Comparison of ENCODE assay signal across 36 cellular contexts in genomic region chr20:13831476-13831875, GRCh38.
"Had no signal": no experiment of that assay in that cellular context is flagged by ENCODE, and none has a peak within 500 bp of the region (broad histone marks: within the 10 kb centered on the region; RNA-seq: fewer than 3 reads in every experiment).

No MANE protein-coding gene starts in this region.

- H3K4me3 ChIP-seq: ascending aorta, cardiac muscle cell had no signal

- H3K9me3 Mint-ChIP-seq: activated B cell treated with CpG ODN at 0.5 μM for 24 hours; activated CD4-positive, alpha-beta T cell treated with anti-CD3 and anti-CD28 coated beads, Interleukin-2, amount 10 ng/mL, durations not matched to agents 24 days and 14 days; activated CD8-positive, alpha-beta T cell treated with anti-CD3 and anti-CD28 coated beads for 36 hours; activated naive CD8-positive, alpha-beta T cell treated with anti-CD3 and anti-CD28 coated beads, Interleukin-2, amount 10 ng/mL, durations not matched to agents 7 days and 5 days; activated naive CD8-positive, alpha-beta T cell treated with anti-CD3 and anti-CD28 coated beads, Interleukin-2, amount 50 U/mL, for 24 hours; activated T-helper 1 cell treated with anti-CD3 and anti-CD28 coated beads, Interleukin-12 subunit alpha, Interleukin-12 subunit beta, Interleukin-2, Interleukin-4 antibody, amounts not matched to agents 30 ng/mL and 10 ng/mL and 1 ng/mL, durations not matched to agents 14 hours and 24 hours and 36 hours; activated T-helper 17 cell treated with anti-CD3 and anti-CD28 coated beads, Interleukin-2, amount 50 U/mL, for 72 hours; central memory CD8-positive, alpha-beta T cell; T-helper 1 cell treated with Interleukin-12 subunit alpha and Interleukin-12 subunit beta and Interleukin-4 antibody, amounts not matched to agents 30 μg/mL and 1 μg/mL, for 36 hours; T-helper 2 cell treated with Interferon-gamma antibody and Interleukin-4, amounts not matched to agents 5 μg/mL and 100 μg/mL, for 36 hours had no signal

- H3K27ac ChIP-seq: ascending aorta, cardiac muscle cell, VCaP had no signal

- H3K36me3 Mint-ChIP-seq: activated CD4-positive, alpha-beta memory T cell treated with anti-CD3 and anti-CD28 coated beads for 36 hours; activated naive CD4-positive, alpha-beta T cell treated with anti-CD3 and anti-CD28 coated beads, Interleukin-2, amount 50 U/mL, for 24 hours; activated naive CD8-positive, alpha-beta T cell; activated naive CD8-positive, alpha-beta T cell treated with anti-CD3 and anti-CD28 coated beads, Interleukin-2, amount 10 ng/mL, durations not matched to agents 7 days and 5 days; brain had no signal

- DNase-seq: activated B cell treated with CpG ODN at 0.5 μM for 24 hours; activated CD4-positive, alpha-beta memory T cell treated with anti-CD3 and anti-CD28 coated beads for 36 hours; activated CD4-positive, alpha-beta T cell treated with anti-CD3 and anti-CD28 coated beads for 4 hours; activated CD4-positive, alpha-beta T cell treated with anti-CD3 and anti-CD28 coated beads, Interleukin-2, amount 10 ng/mL, durations not matched to agents 24 days and 14 days; activated CD4-positive, alpha-beta T cell treated with anti-CD3 and anti-CD28 coated beads, Interleukin-2, amount 50 U/mL, for 1 hour; activated CD4-positive, alpha-beta T cell treated with anti-CD3 and anti-CD28 coated beads, Interleukin-2, amount 50 U/mL, for 4 hours; activated CD4-positive, CD25-positive, alpha-beta regulatory T cell treated with anti-CD3 and anti-CD28 coated beads, Interleukin-2, amount 50 U/mL, for 72 hours; activated CD8-positive, alpha-beta memory T cell treated with anti-CD3 and anti-CD28 coated beads, Interleukin-2, amount 50 U/mL, for 4 hours; activated CD8-positive, alpha-beta T cell treated with anti-CD3 and anti-CD28 coated beads for 36 hours; activated effector memory CD4-positive, alpha-beta T cell treated with anti-CD3 and anti-CD28 coated beads, Interleukin-2, amount 50 U/mL, for 16 hours; activated gamma-delta T cell treated with Interleukin-2 at 50 U/mL for 16 hours; activated naive CD4-positive, alpha-beta T cell; activated naive CD4-positive, alpha-beta T cell treated with anti-CD3 and anti-CD28 coated beads for 36 hours; activated naive CD8-positive, alpha-beta T cell treated with anti-CD3 and anti-CD28 coated beads, Interleukin-2, amount 10 ng/mL, durations not matched to agents 7 days and 5 days; activated naive CD8-positive, alpha-beta T cell treated with anti-CD3 and anti-CD28 coated beads, Interleukin-2, amount 50 U/mL, for 24 hours; activated T-cell treated with anti-CD3 and anti-CD28 coated beads for 4 hours; activated T-cell treated with anti-CD3 and anti-CD28 coated beads, Interleukin-2, amount 50 U/mL, for 1 hour; activated T-cell treated with anti-CD3 and anti-CD28 coated beads, Interleukin-2, amount 50 U/mL, for 4 hours; activated T-cell treated with anti-CD3 and anti-CD28 coated beads, Interleukin-2, amount 50 U/mL, for 72 hours; amygdala; anterior cingulate cortex; caudate nucleus; cerebellar nuclear complex; T-helper 2 cell; T-helper 9 cell had no signal

- H3K4me3 Mint-ChIP-seq: activated B cell treated with CpG ODN at 0.5 μM for 24 hours; activated CD4-positive, alpha-beta memory T cell treated with anti-CD3 and anti-CD28 coated beads for 36 hours; activated CD4-positive, alpha-beta T cell treated with anti-CD3 and anti-CD28 coated beads, Interleukin-2, amount 10 ng/mL, durations not matched to agents 24 days and 14 days; activated CD8-positive, alpha-beta T cell treated with anti-CD3 and anti-CD28 coated beads for 36 hours; activated naive CD4-positive, alpha-beta T cell treated with anti-CD3 and anti-CD28 coated beads for 36 hours; activated naive CD4-positive, alpha-beta T cell treated with anti-CD3 and anti-CD28 coated beads, Interleukin-2, amount 50 U/mL, for 24 hours; activated naive CD8-positive, alpha-beta T cell; activated naive CD8-positive, alpha-beta T cell treated with anti-CD3 and anti-CD28 coated beads, Interleukin-2, amount 10 ng/mL, durations not matched to agents 7 days and 5 days; activated naive CD8-positive, alpha-beta T cell treated with anti-CD3 and anti-CD28 coated beads, Interleukin-2, amount 50 U/mL, for 24 hours; activated T-cell treated with anti-CD3 and anti-CD28 coated beads, Interleukin-2, amount 50 U/mL, for 4 hours; activated T-cell treated with anti-CD3 and anti-CD28 coated beads, Interleukin-2, amount 50 U/mL, for 72 hours; activated T-helper 1 cell treated with anti-CD3 and anti-CD28 coated beads, Interleukin-12 subunit alpha, Interleukin-12 subunit beta, Interleukin-2, Interleukin-4 antibody, amounts not matched to agents 30 ng/mL and 10 ng/mL and 1 ng/mL, durations not matched to agents 14 hours and 24 hours and 36 hours; activated T-helper 17 cell treated with anti-CD3 and anti-CD28 coated beads, Interleukin-2, amount 50 U/mL, for 72 hours; brain; central memory CD8-positive, alpha-beta T cell; T-helper 1 cell treated with Interleukin-12 subunit alpha and Interleukin-12 subunit beta and Interleukin-4 antibody, amounts not matched to agents 30 μg/mL and 1 μg/mL, for 36 hours; T-helper 2 cell treated with Interferon-gamma antibody and Interleukin-4, amounts not matched to agents 5 μg/mL and 100 μg/mL, for 36 hours had no signal

- H3K36me3 ChIP-seq: ascending aorta, cardiac muscle cell had no signal

- ATAC-seq: activated CD8-positive, alpha-beta T cell treated with anti-CD3 and anti-CD28 coated beads for 36 hours; activated naive CD8-positive, alpha-beta T cell treated with anti-CD3 and anti-CD28 coated beads, Interleukin-2, amount 50 U/mL, for 24 hours; activated T-cell treated with anti-CD3 and anti-CD28 coated beads, Interleukin-2, amount 50 U/mL, for 4 hours; activated T-cell treated with anti-CD3 and anti-CD28 coated beads, Interleukin-2, amount 50 U/mL, for 72 hours; activated T-helper 17 cell treated with anti-CD3 and anti-CD28 coated beads, Interleukin-2, amount 50 U/mL, for 72 hours had no signal

- H3K9me3 ChIP-seq: ascending aorta had no signal

- H3K27me3 ChIP-seq: ascending aorta, cardiac muscle cell had no signal

- H3K4me1 ChIP-seq: ascending aorta had no signal

- H3K4me1 Mint-ChIP-seq: activated B cell treated with CpG ODN at 0.5 μM for 24 hours; activated CD4-positive, alpha-beta T cell treated with anti-CD3 and anti-CD28 coated beads, Interleukin-2, amount 10 ng/mL, durations not matched to agents 24 days and 14 days; activated naive CD4-positive, alpha-beta T cell treated with anti-CD3 and anti-CD28 coated beads, Interleukin-2, amount 50 U/mL, for 24 hours; activated naive CD8-positive, alpha-beta T cell treated with anti-CD3 and anti-CD28 coated beads, Interleukin-2, amount 10 ng/mL, durations not matched to agents 7 days and 5 days; activated naive CD8-positive, alpha-beta T cell treated with anti-CD3 and anti-CD28 coated beads, Interleukin-2, amount 50 U/mL, for 24 hours; activated T-helper 17 cell treated with anti-CD3 and anti-CD28 coated beads, Interleukin-2, amount 50 U/mL, for 72 hours; brain; central memory CD8-positive, alpha-beta T cell had no signal

- H3K27ac Mint-ChIP-seq: activated B cell treated with CpG ODN at 0.5 μM for 24 hours; activated CD4-positive, alpha-beta memory T cell treated with anti-CD3 and anti-CD28 coated beads for 36 hours; activated CD4-positive, alpha-beta T cell treated with anti-CD3 and anti-CD28 coated beads, Interleukin-2, amount 10 ng/mL, durations not matched to agents 24 days and 14 days; activated CD8-positive, alpha-beta T cell treated with anti-CD3 and anti-CD28 coated beads for 36 hours; activated naive CD4-positive, alpha-beta T cell treated with anti-CD3 and anti-CD28 coated beads for 36 hours; activated naive CD4-positive, alpha-beta T cell treated with anti-CD3 and anti-CD28 coated beads, Interleukin-2, amount 50 U/mL, for 24 hours; activated naive CD8-positive, alpha-beta T cell; activated naive CD8-positive, alpha-beta T cell treated with anti-CD3 and anti-CD28 coated beads, Interleukin-2, amount 10 ng/mL, durations not matched to agents 7 days and 5 days; activated naive CD8-positive, alpha-beta T cell treated with anti-CD3 and anti-CD28 coated beads, Interleukin-2, amount 50 U/mL, for 24 hours; activated T-cell treated with anti-CD3 and anti-CD28 coated beads, Interleukin-2, amount 50 U/mL, for 72 hours; activated T-helper 1 cell treated with anti-CD3 and anti-CD28 coated beads, Interleukin-12 subunit alpha, Interleukin-12 subunit beta, Interleukin-2, Interleukin-4 antibody, amounts not matched to agents 30 ng/mL and 10 ng/mL and 1 ng/mL, durations not matched to agents 14 hours and 24 hours and 36 hours; activated T-helper 17 cell treated with anti-CD3 and anti-CD28 coated beads, Interleukin-2, amount 50 U/mL, for 72 hours; brain; T-helper 1 cell treated with Interleukin-12 subunit alpha and Interleukin-12 subunit beta and Interleukin-4 antibody, amounts not matched to agents 30 μg/mL and 1 μg/mL, for 36 hours; T-helper 2 cell treated with Interferon-gamma antibody and Interleukin-4, amounts not matched to agents 5 μg/mL and 100 μg/mL, for 36 hours had no signal
